In genomic region chr5:120960510-120960909, GRCh38 we compare ENCODE assay signal across 28 cellular contexts.
"Had no signal": no experiment of that assay in that cellular context is flagged by ENCODE, and none has a peak within 500 bp of the region (broad histone marks: within the 10 kb centered on the region; RNA-seq: fewer than 3 reads in every experiment).

No MANE protein-coding gene starts in this region.

- H3K4me3 ChIP-seq: neural progenitor cell, ovary, psoas muscle, right lobe of liver, sigmoid colon, suprapubic skin, testis, tibial artery, transverse colon, vagina had no signal

- H3K9me3 Mint-ChIP-seq: nephron, neural progenitor cell, type B pancreatic cell had no signal

- H3K79me2 ChIP-seq: parathyroid adenoma had no signal

- H3K4me1 ChIP-seq: neural progenitor cell, parathyroid adenoma, psoas muscle, right lobe of liver, sigmoid colon, suprapubic skin, testis, tibial artery, vagina had no signal

- H3K4me3 Mint-ChIP-seq: natural killer cell; nephron; neural progenitor cell; stimulated activated memory B cell treated with anti-CD40 and anti-IgM and Interleukin-4, amounts not matched to agents 10 μg/mL and 1 μg/mL and 100 μg/mL, for 72 hours; stimulated activated naive CD8-positive, alpha-beta T cell treated with anti-CD3 and anti-CD28 coated beads, Interleukin-15, amount 100 ng/mL, for 72 hours; type B pancreatic cell had no signal

- ATAC-seq: natural killer cell; psoas muscle; right lobe of liver; stimulated activated memory B cell treated with anti-CD40 and anti-IgM and Interleukin-4, amounts not matched to agents 10 μg/mL and 1 μg/mL and 100 μg/mL, for 72 hours; stimulated activated naive CD8-positive, alpha-beta T cell treated with anti-CD3 and anti-CD28 coated beads, Interleukin-15, amount 100 ng/mL, for 72 hours; stimulated activated naive CD8-positive, alpha-beta T cell treated with anti-CD3 and anti-CD28 coated beads, Interleukin-15, Interleukin-2, amounts not matched to agents 100 U/mL and 50 U/mL, for 24 hours had no signal

- H3K36me3 Mint-ChIP-seq: neural progenitor cell; stimulated activated memory B cell treated with anti-CD40 and anti-IgM and Interleukin-4, amounts not matched to agents 10 μg/mL and 1 μg/mL and 100 μg/mL, for 72 hours; type B pancreatic cell had no signal

- H3K27ac Mint-ChIP-seq: natural killer cell; nephron; neural progenitor cell; progenitor cell of endocrine pancreas; stimulated activated memory B cell treated with anti-CD40 and anti-IgM and Interleukin-4, amounts not matched to agents 10 μg/mL and 1 μg/mL and 100 μg/mL, for 72 hours; stimulated activated naive CD8-positive, alpha-beta T cell treated with anti-CD3 and anti-CD28 coated beads, Interleukin-15, amount 100 ng/mL, for 72 hours; type B pancreatic cell had no signal

- H3K4me1 Mint-ChIP-seq: natural killer cell; nephron; neural progenitor cell; stimulated activated memory B cell treated with anti-CD40 and anti-IgM and Interleukin-4, amounts not matched to agents 10 μg/mL and 1 μg/mL and 100 μg/mL, for 72 hours; stimulated activated naive CD8-positive, alpha-beta T cell treated with anti-CD3 and anti-CD28 coated beads, Interleukin-15, amount 100 ng/mL, for 72 hours had no signal

- H3K9me3 ChIP-seq: ovary, right lobe of liver, sigmoid colon, suprapubic skin, testis, tibial artery, transverse colon, vagina had no signal

- H3K36me3 ChIP-seq: neural progenitor cell, ovary, right lobe of liver, sigmoid colon, suprapubic skin, tibial artery, transverse colon, vagina had no signal

- H3K27ac ChIP-seq: neural progenitor cell, ovary, parathyroid adenoma, psoas muscle, right lobe of liver, sigmoid colon, suprapubic skin, testis, tibial artery, transverse colon, vagina had no signal

- H2AFZ ChIP-seq: neural progenitor cell, parathyroid adenoma had no signal

- H3K27me3 Mint-ChIP-seq: progenitor cell of endocrine pancreas; stimulated activated memory B cell treated with anti-CD40 and anti-IgM and Interleukin-4, amounts not matched to agents 10 μg/mL and 1 μg/mL and 100 μg/mL, for 72 hours; stimulated activated naive CD8-positive, alpha-beta T cell treated with anti-CD3 and anti-CD28 coated beads, Interleukin-15, amount 100 ng/mL, for 72 hours; type B pancreatic cell had no signal

- DNase-seq: natural killer cell; occipital lobe; ovary; psoas muscle; right cardiac atrium; right lobe of liver; sigmoid colon; small intestine; stimulated activated CD4-positive, alpha-beta T cell treated with anti-CD3 and anti-CD28 coated beads, Interleukin-12 subunit alpha, Interleukin-12 subunit beta, amount 100 ng/mL, for 4 hours; stimulated activated CD4-positive, alpha-beta T cell treated with anti-CD3 and anti-CD28 coated beads, Interleukin-1b, Interleukin-23, amount 100 ng/mL, for 48 hours; stimulated activated CD4-positive, alpha-beta T cell treated with anti-CD3 and anti-CD28 coated beads, Interleukin-4, amount 100 ng/mL, for 1 hour; stimulated activated CD4-positive, alpha-beta T cell treated with anti-CD3 and anti-CD28 coated beads, Interleukin-4, amount 100 ng/mL, for 4 hours; stimulated activated CD8-positive, alpha-beta memory T cell treated with anti-CD3 and anti-CD28 coated beads, Interleukin-4, amount 100 ng/mL, for 48 hours; stimulated activated naive CD4-positive, alpha-beta T cell; stimulated activated naive CD8-positive, alpha-beta T cell treated with anti-CD3 and anti-CD28 coated beads, Interleukin-15, amount 100 ng/mL, for 72 hours; stimulated activated naive CD8-positive, alpha-beta T cell treated with anti-CD3 and anti-CD28 coated beads, Interleukin-15, Interleukin-2, amounts not matched to agents 100 U/mL and 50 U/mL, for 24 hours; substantia nigra; testis; tibial artery; transverse colon had no signal

- H3K9ac ChIP-seq: neural progenitor cell, parathyroid adenoma had no signal

- H3K4me2 ChIP-seq: neural progenitor cell had no signal

- H3K27me3 ChIP-seq: neural progenitor cell, ovary, right lobe of liver, sigmoid colon, suprapubic skin, testis, tibial artery, transverse colon, vagina had no signal
